Comparison of ENCODE assay signal across 20 cellular contexts in genomic region chr6:159862103-159862502, GRCh38. TPM values are rescaled to one million over a fixed set of nuclear protein-coding genes. Genes with fewer than 3 reads are reported as not detected.
"Had no signal": no experiment of that assay in that cellular context is flagged by ENCODE, and none has a peak within 500 bp of the region (broad histone marks: within the 10 kb centered on the region; RNA-seq: fewer than 3 reads in every experiment).

No MANE protein-coding gene starts in this region.

- H3K4me1 ChIP-seq: adrenal gland, esophagus muscularis mucosa, neural progenitor cell, right atrium auricular region, upper lobe of left lung had no signal

- H3K4me1 Mint-ChIP-seq: memory B cell, neural progenitor cell had no signal

- H2AFZ ChIP-seq: neural progenitor cell had no signal

- DNase-seq: activated CD4-positive, alpha-beta T cell treated with anti-CD3 and anti-CD28 coated beads, Interleukin-2, amount 50 U/mL, for 1 hour; activated CD4-positive, CD25-positive, alpha-beta regulatory T cell; activated effector memory CD4-positive, alpha-beta T cell treated with Interleukin-2 at 50 U/mL for 16 hours; adrenal gland; dermis blood vessel endothelial cell; effector memory CD4-positive, alpha-beta T cell; stimulated activated CD4-positive, alpha-beta T cell treated with anti-CD3 and anti-CD28 coated beads, Interleukin-12 subunit alpha, Interleukin-12 subunit beta, amount 100 ng/mL, for 4 hours; stimulated activated CD4-positive, alpha-beta T cell treated with anti-CD3 and anti-CD28 coated beads, Interleukin-1b, Interleukin-23, amount 100 ng/mL, for 48 hours; stimulated activated CD8-positive, alpha-beta memory T cell treated with anti-CD3 and anti-CD28 coated beads, Interleukin-4, amount 100 ng/mL, for 48 hours; T-helper 1 cell; T1000; testis; upper lobe of left lung had no signal

- ATAC-seq: SK-N-SH treated with all-trans-retinoic acid at 6 μM for 48 hours had no signal

- H3K4me3 Mint-ChIP-seq: memory B cell, neural progenitor cell had no signal

- H3K4me2 ChIP-seq: neural progenitor cell had no signal

- H3K9ac ChIP-seq: neural progenitor cell had no signal

- H3K36me3 Mint-ChIP-seq: memory B cell, neural progenitor cell had no signal

- H3K27ac Mint-ChIP-seq: memory B cell, neural progenitor cell, progenitor cell of endocrine pancreas had no signal

- H3K27me3 ChIP-seq: neural progenitor cell, right atrium auricular region, testis, upper lobe of left lung had no signal

- H3K4me3 ChIP-seq: adrenal gland, esophagus muscularis mucosa, neural progenitor cell, right atrium auricular region, testis, upper lobe of left lung had no signal

- H3K9me3 Mint-ChIP-seq: neural progenitor cell had no signal

- H3K36me3 ChIP-seq: adrenal gland, esophagus muscularis mucosa, neural progenitor cell, right atrium auricular region, upper lobe of left lung had no signal

- H3K9me3 ChIP-seq: adrenal gland, right atrium auricular region, testis, upper lobe of left lung had no signal

- H3K27ac ChIP-seq: adrenal gland, esophagus muscularis mucosa, neural progenitor cell, right atrium auricular region, testis, upper lobe of left lung had no signal

RNA-seq across cellular contexts. Expression of gene MAS1, which starts 28.7 kb away (rescaled TPM):
- total RNA-seq: adrenal gland, dermis blood vessel endothelial cell, endothelial cell of umbilical vein, esophagus muscularis mucosa, progenitor cell of endocrine pancreas, right atrium auricular region had no signal
